Comparison of ENCODE assay signal across 1 cellular context in the genomic region with DNA sequence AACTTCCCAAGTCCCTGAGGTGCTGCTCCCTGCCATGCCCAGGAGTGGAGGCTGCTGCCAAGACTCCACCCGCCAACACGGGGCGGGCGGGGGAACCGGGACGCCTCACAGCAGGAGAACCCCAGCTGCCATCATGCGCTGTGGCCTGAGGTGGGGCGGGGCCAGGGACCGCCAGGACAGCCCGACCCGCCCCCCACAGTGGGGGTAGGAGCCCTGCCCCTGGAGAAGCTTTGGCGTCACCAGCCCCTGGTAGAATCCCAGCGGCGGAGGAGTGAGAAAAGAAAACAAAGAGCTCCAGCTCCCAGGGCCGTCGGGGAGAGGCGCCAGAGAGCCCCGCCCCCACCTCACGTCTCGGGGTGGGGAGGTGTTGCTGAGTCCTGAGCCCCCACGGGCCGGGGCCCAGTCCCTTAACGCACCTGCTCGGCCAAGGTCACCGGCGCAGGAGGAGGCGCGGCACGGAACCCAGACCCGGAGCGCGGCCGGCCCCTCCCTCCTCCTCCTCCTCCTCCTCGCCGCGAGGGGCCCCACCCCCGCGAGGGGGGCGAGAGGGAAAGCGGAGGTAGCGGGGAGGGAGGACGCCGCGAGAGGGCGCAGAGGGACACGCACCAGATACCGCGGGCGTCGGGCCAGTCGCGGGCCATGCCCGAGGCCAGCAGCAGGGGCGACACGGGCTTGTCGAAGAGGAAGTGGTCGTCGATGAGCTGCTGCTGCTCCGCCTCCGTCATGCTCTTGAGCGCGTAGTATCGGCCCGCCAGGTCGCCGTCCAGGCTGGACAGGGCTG.
TF ChIP-seq lines count a peak whose summit lies in the region.

No MANE protein-coding gene starts in this region.

TF ChIP-seq in GM12878, 131 proteins besides CTCF, POLR2A, EP300 and RAD21 (continues in another document):
- TF ChIP-seq, protein P1, sequence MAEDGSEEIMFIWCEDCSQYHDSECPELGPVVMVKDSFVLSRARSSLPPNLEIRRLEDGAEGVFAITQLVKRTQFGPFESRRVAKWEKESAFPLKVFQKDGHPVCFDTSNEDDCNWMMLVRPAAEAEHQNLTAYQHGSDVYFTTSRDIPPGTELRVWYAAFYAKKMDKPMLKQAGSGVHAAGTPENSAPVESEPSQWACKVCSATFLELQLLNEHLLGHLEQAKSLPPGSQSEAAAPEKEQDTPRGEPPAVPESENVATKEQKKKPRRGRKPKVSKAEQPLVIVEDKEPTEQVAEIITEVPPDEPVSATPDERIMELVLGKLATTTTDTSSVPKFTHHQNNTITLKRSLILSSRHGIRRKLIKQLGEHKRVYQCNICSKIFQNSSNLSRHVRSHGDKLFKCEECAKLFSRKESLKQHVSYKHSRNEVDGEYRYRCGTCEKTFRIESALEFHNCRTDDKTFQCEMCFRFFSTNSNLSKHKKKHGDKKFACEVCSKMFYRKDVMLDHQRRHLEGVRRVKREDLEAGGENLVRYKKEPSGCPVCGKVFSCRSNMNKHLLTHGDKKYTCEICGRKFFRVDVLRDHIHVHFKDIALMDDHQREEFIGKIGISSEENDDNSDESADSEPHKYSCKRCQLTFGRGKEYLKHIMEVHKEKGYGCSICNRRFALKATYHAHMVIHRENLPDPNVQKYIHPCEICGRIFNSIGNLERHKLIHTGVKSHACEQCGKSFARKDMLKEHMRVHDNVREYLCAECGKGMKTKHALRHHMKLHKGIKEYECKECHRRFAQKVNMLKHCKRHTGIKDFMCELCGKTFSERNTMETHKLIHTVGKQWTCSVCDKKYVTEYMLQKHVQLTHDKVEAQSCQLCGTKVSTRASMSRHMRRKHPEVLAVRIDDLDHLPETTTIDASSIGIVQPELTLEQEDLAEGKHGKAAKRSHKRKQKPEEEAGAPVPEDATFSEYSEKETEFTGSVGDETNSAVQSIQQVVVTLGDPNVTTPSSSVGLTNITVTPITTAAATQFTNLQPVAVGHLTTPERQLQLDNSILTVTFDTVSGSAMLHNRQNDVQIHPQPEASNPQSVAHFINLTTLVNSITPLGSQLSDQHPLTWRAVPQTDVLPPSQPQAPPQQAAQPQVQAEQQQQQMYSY (CRISPR knock-in tag; IDR thresholded peaks at IDR 0.05), result no peak
- TF ChIP-seq SPI1 (IDR thresholded peaks at IDR 0.05; ENCODE audit: borderline replicate concordance, insufficient read depth, low read depth, low read length) (peak; percentile 60; the same call in 1 of the 2 replicates), DPF2 (IDR thresholded peaks at IDR 0.05) (peak; percentile 30; the same call in 1 of the 2 replicates), HDAC2 (IDR thresholded peaks at IDR 0.05) (no peak), HCFC1 (IDR thresholded peaks at IDR 0.05; ENCODE audit: low read length) (no peak), HDGF (IDR thresholded peaks at IDR 0.05) (no peak), IKZF2 (IDR thresholded peaks at IDR 0.05) (0 out of 4 replicates have a peak, but pooled peaks of 1 of the 2 experiments have one; percentile 29), BACH1 (IDR thresholded peaks at IDR 0.05; ENCODE audit: borderline replicate concordance) (peak; percentile 55; the same call in 1 of the 2 replicates), SMC3 (IDR thresholded peaks at IDR 0.05; ENCODE audit: borderline replicate concordance, low read length) (peak; percentile 25; the same call in 1 of the 2 replicates), NBN (IDR thresholded peaks at IDR 0.05) (0 out of 2 replicates have a peak, but pooled peaks have one; percentile 34), MEF2B (IDR thresholded peaks at IDR 0.05; ENCODE audit: partially characterized antibody, poor library complexity, severe bottlenecking) (no peak), NFXL1 (IDR thresholded peaks at IDR 0.05; ENCODE audit: borderline replicate concordance) (no peak), BRCA1 (IDR thresholded peaks at IDR 0.05; ENCODE audit: low read depth, low read length) (no peak), POLR2AphosphoS2 (IDR thresholded peaks at IDR 0.05; ENCODE audit: low read depth, low read length) (no peak), CBFB (IDR thresholded peaks at IDR 0.05; ENCODE audit: low read depth) (no peak), ASH2L (IDR thresholded peaks at IDR 0.05; ENCODE audit: borderline replicate concordance, low read depth) (no peak), ATF7 (IDR thresholded peaks at IDR 0.05; ENCODE audit: low read depth) (no peak), MYC (IDR thresholded peaks at IDR 0.05; ENCODE audit: insufficient read depth, insufficient read length, insufficient replicate concordance, low read length, severe bottlenecking) (no peak), GATAD2B (conservative IDR thresholded peaks at IDR 0.05; ENCODE audit: low read depth) (peak; percentile 38), SMARCA5 (IDR thresholded peaks at IDR 0.05) (peak; percentile 28; the same call in 1 of the 2 replicates), CHD2 (IDR thresholded peaks at IDR 0.05; ENCODE audit: borderline replicate concordance, low read depth, low read length) (peak; percentile 17; the same call in 1 of the 2 replicates), EZH2 (IDR thresholded peaks at IDR 0.05; ENCODE audit: borderline replicate concordance, control insufficient read depth, low read depth, low read length) (no peak), TCF3 (IDR thresholded peaks at IDR 0.05; ENCODE audit: borderline replicate concordance, insufficient read depth, low read depth, low read length) (no peak), ZNF384 (IDR thresholded peaks at IDR 0.05; ENCODE audit: borderline replicate concordance, low read depth, low read length) (no peak), WRNIP1 (IDR thresholded peaks at IDR 0.05; ENCODE audit: borderline replicate concordance, low read depth, low read length) (no peak), PAX8 (IDR thresholded peaks at IDR 0.05) (no peak)
- TF ChIP-seq, protein P2, sequence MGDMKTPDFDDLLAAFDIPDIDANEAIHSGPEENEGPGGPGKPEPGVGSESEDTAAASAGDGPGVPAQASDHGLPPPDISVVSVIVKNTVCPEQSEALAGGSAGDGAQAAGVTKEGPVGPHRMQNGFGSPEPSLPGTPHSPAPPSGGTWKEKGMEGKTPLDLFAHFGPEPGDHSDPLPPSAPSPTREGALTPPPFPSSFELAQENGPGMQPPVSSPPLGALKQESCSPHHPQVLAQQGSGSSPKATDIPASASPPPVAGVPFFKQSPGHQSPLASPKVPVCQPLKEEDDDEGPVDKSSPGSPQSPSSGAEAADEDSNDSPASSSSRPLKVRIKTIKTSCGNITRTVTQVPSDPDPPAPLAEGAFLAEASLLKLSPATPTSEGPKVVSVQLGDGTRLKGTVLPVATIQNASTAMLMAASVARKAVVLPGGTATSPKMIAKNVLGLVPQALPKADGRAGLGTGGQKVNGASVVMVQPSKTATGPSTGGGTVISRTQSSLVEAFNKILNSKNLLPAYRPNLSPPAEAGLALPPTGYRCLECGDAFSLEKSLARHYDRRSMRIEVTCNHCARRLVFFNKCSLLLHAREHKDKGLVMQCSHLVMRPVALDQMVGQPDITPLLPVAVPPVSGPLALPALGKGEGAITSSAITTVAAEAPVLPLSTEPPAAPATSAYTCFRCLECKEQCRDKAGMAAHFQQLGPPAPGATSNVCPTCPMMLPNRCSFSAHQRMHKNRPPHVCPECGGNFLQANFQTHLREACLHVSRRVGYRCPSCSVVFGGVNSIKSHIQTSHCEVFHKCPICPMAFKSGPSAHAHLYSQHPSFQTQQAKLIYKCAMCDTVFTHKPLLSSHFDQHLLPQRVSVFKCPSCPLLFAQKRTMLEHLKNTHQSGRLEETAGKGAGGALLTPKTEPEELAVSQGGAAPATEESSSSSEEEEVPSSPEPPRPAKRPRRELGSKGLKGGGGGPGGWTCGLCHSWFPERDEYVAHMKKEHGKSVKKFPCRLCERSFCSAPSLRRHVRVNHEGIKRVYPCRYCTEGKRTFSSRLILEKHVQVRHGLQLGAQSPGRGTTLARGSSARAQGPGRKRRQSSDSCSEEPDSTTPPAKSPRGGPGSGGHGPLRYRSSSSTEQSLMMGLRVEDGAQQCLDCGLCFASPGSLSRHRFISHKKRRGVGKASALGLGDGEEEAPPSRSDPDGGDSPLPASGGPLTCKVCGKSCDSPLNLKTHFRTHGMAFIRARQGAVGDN (IDR thresholded peaks at IDR 0.05), result no peak
- TF ChIP-seq, protein P3, sequence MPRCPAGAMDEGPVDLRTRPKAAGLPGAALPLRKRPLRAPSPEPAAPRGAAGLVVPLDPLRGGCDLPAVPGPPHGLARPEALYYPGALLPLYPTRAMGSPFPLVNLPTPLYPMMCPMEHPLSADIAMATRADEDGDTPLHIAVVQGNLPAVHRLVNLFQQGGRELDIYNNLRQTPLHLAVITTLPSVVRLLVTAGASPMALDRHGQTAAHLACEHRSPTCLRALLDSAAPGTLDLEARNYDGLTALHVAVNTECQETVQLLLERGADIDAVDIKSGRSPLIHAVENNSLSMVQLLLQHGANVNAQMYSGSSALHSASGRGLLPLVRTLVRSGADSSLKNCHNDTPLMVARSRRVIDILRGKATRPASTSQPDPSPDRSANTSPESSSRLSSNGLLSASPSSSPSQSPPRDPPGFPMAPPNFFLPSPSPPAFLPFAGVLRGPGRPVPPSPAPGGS (IDR thresholded peaks at IDR 0.05; ENCODE audit: borderline replicate concordance, insufficient read depth, low read depth, low read length, poor library complexity, severe bottlenecking), result no peak
- TF ChIP-seq, protein P4, sequence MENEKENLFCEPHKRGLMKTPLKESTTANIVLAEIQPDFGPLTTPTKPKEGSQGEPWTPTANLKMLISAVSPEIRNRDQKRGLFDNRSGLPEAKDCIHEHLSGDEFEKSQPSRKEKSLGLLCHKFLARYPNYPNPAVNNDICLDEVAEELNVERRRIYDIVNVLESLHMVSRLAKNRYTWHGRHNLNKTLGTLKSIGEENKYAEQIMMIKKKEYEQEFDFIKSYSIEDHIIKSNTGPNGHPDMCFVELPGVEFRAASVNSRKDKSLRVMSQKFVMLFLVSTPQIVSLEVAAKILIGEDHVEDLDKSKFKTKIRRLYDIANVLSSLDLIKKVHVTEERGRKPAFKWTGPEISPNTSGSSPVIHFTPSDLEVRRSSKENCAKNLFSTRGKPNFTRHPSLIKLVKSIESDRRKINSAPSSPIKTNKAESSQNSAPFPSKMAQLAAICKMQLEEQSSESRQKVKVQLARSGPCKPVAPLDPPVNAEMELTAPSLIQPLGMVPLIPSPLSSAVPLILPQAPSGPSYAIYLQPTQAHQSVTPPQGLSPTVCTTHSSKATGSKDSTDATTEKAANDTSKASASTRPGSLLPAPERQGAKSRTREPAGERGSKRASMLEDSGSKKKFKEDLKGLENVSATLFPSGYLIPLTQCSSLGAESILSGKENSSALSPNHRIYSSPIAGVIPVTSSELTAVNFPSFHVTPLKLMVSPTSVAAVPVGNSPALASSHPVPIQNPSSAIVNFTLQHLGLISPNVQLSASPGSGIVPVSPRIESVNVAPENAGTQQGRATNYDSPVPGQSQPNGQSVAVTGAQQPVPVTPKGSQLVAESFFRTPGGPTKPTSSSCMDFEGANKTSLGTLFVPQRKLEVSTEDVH (IDR thresholded peaks at IDR 0.05; ENCODE audit: low read depth, partially characterized antibody), result no peak
- TF ChIP-seq, protein P5, sequence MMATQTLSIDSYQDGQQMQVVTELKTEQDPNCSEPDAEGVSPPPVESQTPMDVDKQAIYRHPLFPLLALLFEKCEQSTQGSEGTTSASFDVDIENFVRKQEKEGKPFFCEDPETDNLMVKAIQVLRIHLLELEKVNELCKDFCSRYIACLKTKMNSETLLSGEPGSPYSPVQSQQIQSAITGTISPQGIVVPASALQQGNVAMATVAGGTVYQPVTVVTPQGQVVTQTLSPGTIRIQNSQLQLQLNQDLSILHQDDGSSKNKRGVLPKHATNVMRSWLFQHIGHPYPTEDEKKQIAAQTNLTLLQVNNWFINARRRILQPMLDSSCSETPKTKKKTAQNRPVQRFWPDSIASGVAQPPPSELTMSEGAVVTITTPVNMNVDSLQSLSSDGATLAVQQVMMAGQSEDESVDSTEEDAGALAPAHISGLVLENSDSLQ (IDR thresholded peaks at IDR 0.05), result no peak
- TF ChIP-seq, protein P6, sequence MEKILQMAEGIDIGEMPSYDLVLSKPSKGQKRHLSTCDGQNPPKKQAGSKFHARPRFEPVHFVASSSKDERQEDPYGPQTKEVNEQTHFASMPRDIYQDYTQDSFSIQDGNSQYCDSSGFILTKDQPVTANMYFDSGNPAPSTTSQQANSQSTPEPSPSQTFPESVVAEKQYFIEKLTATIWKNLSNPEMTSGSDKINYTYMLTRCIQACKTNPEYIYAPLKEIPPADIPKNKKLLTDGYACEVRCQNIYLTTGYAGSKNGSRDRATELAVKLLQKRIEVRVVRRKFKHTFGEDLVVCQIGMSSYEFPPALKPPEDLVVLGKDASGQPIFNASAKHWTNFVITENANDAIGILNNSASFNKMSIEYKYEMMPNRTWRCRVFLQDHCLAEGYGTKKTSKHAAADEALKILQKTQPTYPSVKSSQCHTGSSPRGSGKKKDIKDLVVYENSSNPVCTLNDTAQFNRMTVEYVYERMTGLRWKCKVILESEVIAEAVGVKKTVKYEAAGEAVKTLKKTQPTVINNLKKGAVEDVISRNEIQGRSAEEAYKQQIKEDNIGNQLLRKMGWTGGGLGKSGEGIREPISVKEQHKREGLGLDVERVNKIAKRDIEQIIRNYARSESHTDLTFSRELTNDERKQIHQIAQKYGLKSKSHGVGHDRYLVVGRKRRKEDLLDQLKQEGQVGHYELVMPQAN (conservative IDR thresholded peaks at IDR 0.05), result 0 out of 2 replicates have a peak, but pooled peaks have one; percentile 35
- TF ChIP-seq, protein P7, sequence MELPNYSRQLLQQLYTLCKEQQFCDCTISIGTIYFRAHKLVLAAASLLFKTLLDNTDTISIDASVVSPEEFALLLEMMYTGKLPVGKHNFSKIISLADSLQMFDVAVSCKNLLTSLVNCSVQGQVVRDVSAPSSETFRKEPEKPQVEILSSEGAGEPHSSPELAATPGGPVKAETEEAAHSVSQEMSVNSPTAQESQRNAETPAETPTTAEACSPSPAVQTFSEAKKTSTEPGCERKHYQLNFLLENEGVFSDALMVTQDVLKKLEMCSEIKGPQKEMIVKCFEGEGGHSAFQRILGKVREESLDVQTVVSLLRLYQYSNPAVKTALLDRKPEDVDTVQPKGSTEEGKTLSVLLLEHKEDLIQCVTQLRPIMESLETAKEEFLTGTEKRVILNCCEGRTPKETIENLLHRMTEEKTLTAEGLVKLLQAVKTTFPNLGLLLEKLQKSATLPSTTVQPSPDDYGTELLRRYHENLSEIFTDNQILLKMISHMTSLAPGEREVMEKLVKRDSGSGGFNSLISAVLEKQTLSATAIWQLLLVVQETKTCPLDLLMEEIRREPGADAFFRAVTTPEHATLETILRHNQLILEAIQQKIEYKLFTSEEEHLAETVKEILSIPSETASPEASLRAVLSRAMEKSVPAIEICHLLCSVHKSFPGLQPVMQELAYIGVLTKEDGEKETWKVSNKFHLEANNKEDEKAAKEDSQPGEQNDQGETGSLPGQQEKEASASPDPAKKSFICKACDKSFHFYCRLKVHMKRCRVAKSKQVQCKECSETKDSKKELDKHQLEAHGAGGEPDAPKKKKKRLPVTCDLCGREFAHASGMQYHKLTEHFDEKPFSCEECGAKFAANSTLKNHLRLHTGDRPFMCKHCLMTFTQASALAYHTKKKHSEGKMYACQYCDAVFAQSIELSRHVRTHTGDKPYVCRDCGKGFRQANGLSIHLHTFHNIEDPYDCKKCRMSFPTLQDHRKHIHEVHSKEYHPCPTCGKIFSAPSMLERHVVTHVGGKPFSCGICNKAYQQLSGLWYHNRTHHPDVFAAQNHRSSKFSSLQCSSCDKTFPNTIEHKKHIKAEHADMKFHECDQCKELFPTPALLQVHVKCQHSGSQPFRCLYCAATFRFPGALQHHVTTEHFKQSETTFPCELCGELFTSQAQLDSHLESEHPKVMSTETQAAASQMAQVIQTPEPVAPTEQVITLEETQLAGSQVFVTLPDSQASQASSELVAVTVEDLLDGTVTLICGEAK (IDR thresholded peaks at IDR 0.05; ENCODE audit: borderline replicate concordance), result no peak
